ENCODE assay signal across 2 cellular contexts in the genomic region with DNA sequence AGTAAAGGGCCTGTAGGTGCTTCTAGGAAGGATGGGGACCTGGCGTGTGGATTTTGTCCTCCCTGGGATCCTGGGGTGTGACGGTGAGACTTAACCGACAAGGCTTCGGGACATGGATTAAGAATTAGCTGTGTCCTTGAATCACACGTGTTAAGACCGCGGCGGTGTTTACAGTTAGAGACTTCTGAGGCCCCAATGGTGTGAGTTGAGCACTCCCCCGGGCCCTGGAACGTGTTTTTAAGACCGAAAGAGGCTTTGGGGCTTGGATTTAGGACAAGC.
TF ChIP-seq lines count a peak whose summit lies in the region.

No MANE protein-coding gene starts in this region.

TF ChIP-seq in A549, 52 proteins besides CTCF, POLR2A, EP300 and RAD21 (continued from another document):
- TF ChIP-seq, protein P1, sequence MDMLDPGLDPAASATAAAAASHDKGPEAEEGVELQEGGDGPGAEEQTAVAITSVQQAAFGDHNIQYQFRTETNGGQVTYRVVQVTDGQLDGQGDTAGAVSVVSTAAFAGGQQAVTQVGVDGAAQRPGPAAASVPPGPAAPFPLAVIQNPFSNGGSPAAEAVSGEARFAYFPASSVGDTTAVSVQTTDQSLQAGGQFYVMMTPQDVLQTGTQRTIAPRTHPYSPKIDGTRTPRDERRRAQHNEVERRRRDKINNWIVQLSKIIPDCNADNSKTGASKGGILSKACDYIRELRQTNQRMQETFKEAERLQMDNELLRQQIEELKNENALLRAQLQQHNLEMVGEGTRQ (IDR thresholded peaks at IDR 0.05) = no peak

TF ChIP-seq in HCT116, 20 proteins besides CTCF, POLR2A, EP300 and RAD21 (continued from another document):
- TF ChIP-seq, protein P2, sequence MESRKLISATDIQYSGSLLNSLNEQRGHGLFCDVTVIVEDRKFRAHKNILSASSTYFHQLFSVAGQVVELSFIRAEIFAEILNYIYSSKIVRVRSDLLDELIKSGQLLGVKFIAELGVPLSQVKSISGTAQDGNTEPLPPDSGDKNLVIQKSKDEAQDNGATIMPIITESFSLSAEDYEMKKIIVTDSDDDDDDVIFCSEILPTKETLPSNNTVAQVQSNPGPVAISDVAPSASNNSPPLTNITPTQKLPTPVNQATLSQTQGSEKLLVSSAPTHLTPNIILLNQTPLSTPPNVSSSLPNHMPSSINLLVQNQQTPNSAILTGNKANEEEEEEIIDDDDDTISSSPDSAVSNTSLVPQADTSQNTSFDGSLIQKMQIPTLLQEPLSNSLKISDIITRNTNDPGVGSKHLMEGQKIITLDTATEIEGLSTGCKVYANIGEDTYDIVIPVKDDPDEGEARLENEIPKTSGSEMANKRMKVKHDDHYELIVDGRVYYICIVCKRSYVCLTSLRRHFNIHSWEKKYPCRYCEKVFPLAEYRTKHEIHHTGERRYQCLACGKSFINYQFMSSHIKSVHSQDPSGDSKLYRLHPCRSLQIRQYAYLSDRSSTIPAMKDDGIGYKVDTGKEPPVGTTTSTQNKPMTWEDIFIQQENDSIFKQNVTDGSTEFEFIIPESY (IDR thresholded peaks at IDR 0.05; ENCODE audit: extremely low read depth, insufficient replicate concordance, low read length) = no peak
- no peak for TF ChIP-seq FOSL1 (IDR thresholded peaks at IDR 0.05; ENCODE audit: low read depth)
